Comparison of ENCODE assay signal across 8 cellular contexts in genomic region chr7:100692578-100692961, GRCh38. TPM values are rescaled to one million over a fixed set of nuclear protein-coding genes. Genes with fewer than 3 reads are reported as not detected.
DNase-seq lines count a peak whose midpoint lies in the region; ATAC-seq and TF ChIP-seq lines count a peak whose summit lies in the region.
"Had no signal": no experiment of that assay in that cellular context is flagged by ENCODE, and none has a peak within 500 bp of the region (broad histone marks: within the 10 kb centered on the region; RNA-seq: fewer than 3 reads in every experiment).

No MANE protein-coding gene starts in this region.

- peaks cover 47% of the 10 kb centered on the region for H3K4me1 ChIP-seq in stomach smooth muscle (ENCODE audit: control insufficient read depth, insufficient read depth, low read length)

- H3K36me3 Mint-ChIP-seq in activated CD8-positive, alpha-beta T cell treated with anti-CD3 and anti-CD28 coated beads for 36 hours (ENCODE audit: low read depth), result peaks cover 13% of the 10 kb centered on the region

- H3K4me1 Mint-ChIP-seq in activated CD8-positive, alpha-beta T cell treated with anti-CD3 and anti-CD28 coated beads for 36 hours (ENCODE audit: low read depth), result peaks cover 54% of the 10 kb centered on the region

- POLR2A ChIA-PET in activated CD8-positive, alpha-beta T cell treated with anti-CD3 and anti-CD28 coated beads for 36 hours (lab: Charles Lee), result interaction anchor here (1.0 to 8.3 kb wide), 7 partner anchors 10 to 122 kb away, joined by 3 to 94 read pairs (median 6); partner anchors contain the start of gene POP7

- CTCF ChIA-PET in activated CD8-positive, alpha-beta T cell treated with anti-CD3 and anti-CD28 coated beads for 36 hours (lab: Charles Lee), result interaction anchor here (0.6 to 10.1 kb wide), 19 partner anchors 12 to 160 kb away, joined by 3 to 162 read pairs (median 6); partner anchors contain the start of genes ACTL6B, FBXO24, GNB2 and LRCH4

- no peaks in the 10 kb centered on the region for H3K27me3 Mint-ChIP-seq in activated CD8-positive, alpha-beta T cell treated with anti-CD3 and anti-CD28 coated beads for 36 hours

- H3K36me3 ChIP-seq in stomach smooth muscle (ENCODE audit: control insufficient read depth in 2 of 2, insufficient read depth in 2 of 2, low read length in 2 of 2), result peaks cover 7 to 11% of the 10 kb centered on the region in 2 donors

- ATAC-seq in activated CD8-positive, alpha-beta T cell treated with anti-CD3 and anti-CD28 coated beads for 36 hours, result no peak

- DNase-seq in HFF-Myc (ENCODE audit: extremely low read depth, low read depth) (no peak), HUDEP-2 (lab: John Stamatoyannopoulos, UW; ENCODE audit: unreplicated experiment in 76 of 76) (no peak)
- no peak for DNase-seq in activated CD8-positive, alpha-beta T cell treated with anti-CD3 and anti-CD28 coated beads for 36 hours
- DNase-seq in activated CD8-positive, alpha-beta memory T cell treated with anti-CD3 and anti-CD28 coated beads for 24 hours, result no peak
- DNase-seq in activated CD4-positive, CD25-positive, alpha-beta regulatory T cell treated with anti-CD3 and anti-CD28 coated beads, Interleukin-2, amount 50 U/mL, for 72 hours, result no peak
- DNase-seq: activated CD4-positive, alpha-beta T cell treated with anti-CD3 and anti-CD28 coated beads, Interleukin-2, amount 50 U/mL, for 48 hours had no signal

- intact Hi-C loops in activated CD8-positive, alpha-beta T cell treated with anti-CD3 and anti-CD28 coated beads for 36 hours (cut with micrococcal nuclease), result loop anchor here (10.0 kb wide), 1 partner anchor 218 kb away; the partner anchor contains the start of gene TSC22D4

- H3K9me3 Mint-ChIP-seq in activated CD8-positive, alpha-beta T cell treated with anti-CD3 and anti-CD28 coated beads for 36 hours, result no peaks in the 10 kb centered on the region

- peak overlapping the region; percentile 62 to 80 for H3K9ac ChIP-seq in stomach smooth muscle (ENCODE audit: low read length in 2 of 2)

- peak overlapping the region; percentile 91 for H3K27ac Mint-ChIP-seq in activated CD8-positive, alpha-beta T cell treated with anti-CD3 and anti-CD28 coated beads for 36 hours

- peak overlapping the region; percentile 88 for H3K4me3 Mint-ChIP-seq in activated CD8-positive, alpha-beta T cell treated with anti-CD3 and anti-CD28 coated beads for 36 hours

- no peak overlapping the region for H3K27ac ChIP-seq in stomach smooth muscle (ENCODE audit: low read length)

- H3K9me3 ChIP-seq in stomach smooth muscle (ENCODE audit: control insufficient read depth in 2 of 2, low read length in 2 of 2), result no peaks in the 10 kb centered on the region

- H3K4me3 ChIP-seq in HFF-Myc (replicated peaks; ENCODE audit: low read depth, low read length) (peak overlapping the region; percentile 91), iPS-11a (ENCODE audit: low read depth, low read length) (peak overlapping the region; percentile 83), stomach smooth muscle (ENCODE audit: low read length in 2 of 2) (peak overlapping the region; percentile 78 to 83)

- no peaks in the 10 kb centered on the region for H3K27me3 ChIP-seq in stomach smooth muscle (ENCODE audit: control insufficient read depth in 1 of 2, insufficient read depth in 2 of 2, low read length in 2 of 2)

- no peak for TF ChIP-seq CTCF in HFF-Myc (IDR thresholded peaks at IDR 0.05; ENCODE audit: low read depth, low read length, missing control alignments)
- no peak for TF ChIP-seq CTCF in activated CD8-positive, alpha-beta T cell treated with anti-CD3 and anti-CD28 coated beads for 36 hours (IDR thresholded peaks at IDR 0.05)

RNA-seq across cellular contexts. Expression of gene GIGYF1, which starts 1.5 kb away (rescaled TPM):
- 10 to 100 TPM; 36.9 to 41.5 TPM for total RNA-seq in activated CD8-positive, alpha-beta T cell treated with anti-CD3 and anti-CD28 coated beads for 36 hours

RNA-seq across cellular contexts. Expression of gene POP7, which starts 13.4 kb away (rescaled TPM):
- 10 to 100 TPM; 47.4 to 48.1 TPM for total RNA-seq in activated CD8-positive, alpha-beta T cell treated with anti-CD3 and anti-CD28 coated beads for 36 hours

RNA-seq across cellular contexts. Expression of gene GNB2, which starts 19.0 kb away (rescaled TPM):
- 100 to 1,000 TPM; 192 TPM for total RNA-seq in activated CD8-positive, alpha-beta T cell treated with anti-CD3 and anti-CD28 coated beads for 36 hours

RNA-seq across cellular contexts. Expression of gene EPO, which starts 27.7 kb away (rescaled TPM):
- not detected for total RNA-seq in activated CD8-positive, alpha-beta T cell treated with anti-CD3 and anti-CD28 coated beads for 36 hours

RNA-seq across cellular contexts. Expression of gene ACTL6B, which starts 36.3 kb away (rescaled TPM):
- not detected for total RNA-seq in activated CD8-positive, alpha-beta T cell treated with anti-CD3 and anti-CD28 coated beads for 36 hours
